In the genomic region with DNA sequence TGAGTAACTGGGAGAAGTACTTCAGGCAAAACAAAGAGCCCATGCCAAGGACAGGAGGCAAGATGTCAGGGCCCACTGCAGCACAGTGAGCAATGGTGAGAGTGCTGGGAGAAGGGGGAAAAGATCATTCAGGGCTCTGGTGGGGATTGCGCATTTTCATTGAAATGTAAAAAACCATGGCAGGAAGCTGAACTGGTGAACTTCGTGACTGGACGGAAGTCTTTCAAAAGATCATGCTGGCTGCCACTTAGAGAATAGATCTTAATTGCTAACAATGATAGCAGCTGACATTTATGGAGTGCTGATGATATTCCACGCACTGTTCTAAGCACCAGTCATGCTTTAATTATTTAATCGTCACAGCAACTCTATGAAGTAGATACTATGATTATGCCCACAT, we compare ENCODE assay signal across 2 cellular contexts.
TF ChIP-seq lines count a peak whose summit lies in the region.

No MANE protein-coding gene starts in this region.

TF ChIP-seq in GM23338, 12 proteins besides CTCF, POLR2A, EP300 and RAD21 (continued from another document):
- TF ChIP-seq, protein P1, sequence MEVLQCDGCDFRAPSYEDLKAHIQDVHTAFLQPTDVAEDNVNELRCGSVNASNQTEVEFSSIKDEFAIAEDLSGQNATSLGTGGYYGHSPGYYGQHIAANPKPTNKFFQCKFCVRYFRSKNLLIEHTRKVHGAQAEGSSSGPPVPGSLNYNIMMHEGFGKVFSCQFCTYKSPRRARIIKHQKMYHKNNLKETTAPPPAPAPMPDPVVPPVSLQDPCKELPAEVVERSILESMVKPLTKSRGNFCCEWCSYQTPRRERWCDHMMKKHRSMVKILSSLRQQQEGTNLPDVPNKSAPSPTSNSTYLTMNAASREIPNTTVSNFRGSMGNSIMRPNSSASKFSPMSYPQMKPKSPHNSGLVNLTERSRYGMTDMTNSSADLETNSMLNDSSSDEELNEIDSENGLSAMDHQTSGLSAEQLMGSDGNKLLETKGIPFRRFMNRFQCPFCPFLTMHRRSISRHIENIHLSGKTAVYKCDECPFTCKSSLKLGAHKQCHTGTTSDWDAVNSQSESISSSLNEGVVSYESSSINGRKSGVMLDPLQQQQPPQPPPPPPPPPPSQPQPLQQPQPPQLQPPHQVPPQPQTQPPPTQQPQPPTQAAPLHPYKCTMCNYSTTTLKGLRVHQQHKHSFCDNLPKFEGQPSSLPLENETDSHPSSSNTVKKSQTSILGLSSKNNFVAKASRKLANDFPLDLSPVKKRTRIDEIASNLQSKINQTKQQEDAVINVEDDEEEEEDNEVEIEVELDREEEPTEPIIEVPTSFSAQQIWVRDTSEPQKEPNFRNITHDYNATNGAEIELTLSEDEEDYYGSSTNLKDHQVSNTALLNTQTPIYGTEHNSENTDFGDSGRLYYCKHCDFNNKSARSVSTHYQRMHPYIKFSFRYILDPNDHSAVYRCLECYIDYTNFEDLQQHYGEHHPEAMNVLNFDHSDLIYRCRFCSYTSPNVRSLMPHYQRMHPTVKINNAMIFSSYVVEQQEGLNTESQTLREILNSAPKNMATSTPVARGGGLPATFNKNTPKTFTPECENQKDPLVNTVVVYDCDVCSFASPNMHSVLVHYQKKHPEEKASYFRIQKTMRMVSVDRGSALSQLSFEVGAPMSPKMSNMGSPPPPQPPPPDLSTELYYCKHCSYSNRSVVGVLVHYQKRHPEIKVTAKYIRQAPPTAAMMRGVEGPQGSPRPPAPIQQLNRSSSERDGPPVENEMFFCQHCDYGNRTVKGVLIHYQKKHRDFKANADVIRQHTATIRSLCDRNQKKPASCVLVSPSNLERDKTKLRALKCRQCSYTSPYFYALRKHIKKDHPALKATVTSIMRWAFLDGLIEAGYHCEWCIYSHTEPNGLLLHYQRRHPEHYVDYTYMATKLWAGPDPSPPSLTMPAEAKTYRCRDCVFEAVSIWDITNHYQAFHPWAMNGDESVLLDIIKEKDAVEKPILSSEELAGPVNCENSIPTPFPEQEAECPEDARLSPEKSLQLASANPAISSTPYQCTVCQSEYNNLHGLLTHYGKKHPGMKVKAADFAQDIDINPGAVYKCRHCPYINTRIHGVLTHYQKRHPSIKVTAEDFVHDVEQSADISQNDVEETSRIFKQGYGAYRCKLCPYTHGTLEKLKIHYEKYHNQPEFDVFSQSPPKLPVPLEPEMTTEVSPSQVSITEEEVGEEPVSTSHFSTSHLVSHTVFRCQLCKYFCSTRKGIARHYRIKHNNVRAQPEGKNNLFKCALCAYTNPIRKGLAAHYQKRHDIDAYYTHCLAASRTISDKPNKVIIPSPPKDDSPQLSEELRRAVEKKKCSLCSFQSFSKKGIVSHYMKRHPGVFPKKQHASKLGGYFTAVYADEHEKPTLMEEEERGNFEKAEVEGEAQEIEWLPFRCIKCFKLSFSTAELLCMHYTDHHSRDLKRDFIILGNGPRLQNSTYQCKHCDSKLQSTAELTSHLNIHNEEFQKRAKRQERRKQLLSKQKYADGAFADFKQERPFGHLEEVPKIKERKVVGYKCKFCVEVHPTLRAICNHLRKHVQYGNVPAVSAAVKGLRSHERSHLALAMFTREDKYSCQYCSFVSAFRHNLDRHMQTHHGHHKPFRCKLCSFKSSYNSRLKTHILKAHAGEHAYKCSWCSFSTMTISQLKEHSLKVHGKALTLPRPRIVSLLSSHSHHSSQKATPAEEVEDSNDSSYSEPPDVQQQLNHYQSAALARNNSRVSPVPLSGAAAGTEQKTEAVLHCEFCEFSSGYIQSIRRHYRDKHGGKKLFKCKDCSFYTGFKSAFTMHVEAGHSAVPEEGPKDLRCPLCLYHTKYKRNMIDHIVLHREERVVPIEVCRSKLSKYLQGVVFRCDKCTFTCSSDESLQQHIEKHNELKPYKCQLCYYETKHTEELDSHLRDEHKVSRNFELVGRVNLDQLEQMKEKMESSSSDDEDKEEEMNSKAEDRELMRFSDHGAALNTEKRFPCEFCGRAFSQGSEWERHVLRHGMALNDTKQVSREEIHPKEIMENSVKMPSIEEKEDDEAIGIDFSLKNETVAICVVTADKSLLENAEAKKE (CRISPR knock-in tag; IDR thresholded peaks at IDR 0.05): peak; percentile 46; the same call in 1 of the 2 replicates

TF ChIP-seq in WTC11, 78 proteins besides CTCF, POLR2A, EP300 and RAD21 (continued from another document):
- TF ChIP-seq, protein P2, sequence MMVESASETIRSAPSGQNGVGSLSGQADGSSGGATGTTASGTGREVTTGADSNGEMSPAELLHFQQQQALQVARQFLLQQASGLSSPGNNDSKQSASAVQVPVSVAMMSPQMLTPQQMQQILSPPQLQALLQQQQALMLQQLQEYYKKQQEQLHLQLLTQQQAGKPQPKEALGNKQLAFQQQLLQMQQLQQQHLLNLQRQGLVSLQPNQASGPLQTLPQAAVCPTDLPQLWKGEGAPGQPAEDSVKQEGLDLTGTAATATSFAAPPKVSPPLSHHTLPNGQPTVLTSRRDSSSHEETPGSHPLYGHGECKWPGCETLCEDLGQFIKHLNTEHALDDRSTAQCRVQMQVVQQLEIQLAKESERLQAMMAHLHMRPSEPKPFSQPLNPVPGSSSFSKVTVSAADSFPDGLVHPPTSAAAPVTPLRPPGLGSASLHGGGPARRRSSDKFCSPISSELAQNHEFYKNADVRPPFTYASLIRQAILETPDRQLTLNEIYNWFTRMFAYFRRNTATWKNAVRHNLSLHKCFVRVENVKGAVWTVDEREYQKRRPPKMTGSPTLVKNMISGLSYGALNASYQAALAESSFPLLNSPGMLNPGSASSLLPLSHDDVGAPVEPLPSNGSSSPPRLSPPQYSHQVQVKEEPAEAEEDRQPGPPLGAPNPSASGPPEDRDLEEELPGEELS (CRISPR knock-in tag; IDR thresholded peaks at IDR 0.05): peak; percentile 13; the same call in 1 of the 2 replicates
- TF ChIP-seq GRHL2 (CRISPR knock-in tag; IDR thresholded peaks at IDR 0.05; ENCODE audit: insufficient replicate concordance, severe bottlenecking) (no peak), FOXK1 (CRISPR knock-in tag; IDR thresholded peaks at IDR 0.05) (no peak), ZNF138 (CRISPR knock-in tag; conservative IDR thresholded peaks at IDR 0.05) (no peak), ZBTB21 (CRISPR knock-in tag; IDR thresholded peaks at IDR 0.05; ENCODE audit: borderline replicate concordance) (peak; percentile 26; the same call in 1 of the 2 replicates)
TF ChIP-seq in WTC11: peak in this region for 2.
